In the genomic region with DNA sequence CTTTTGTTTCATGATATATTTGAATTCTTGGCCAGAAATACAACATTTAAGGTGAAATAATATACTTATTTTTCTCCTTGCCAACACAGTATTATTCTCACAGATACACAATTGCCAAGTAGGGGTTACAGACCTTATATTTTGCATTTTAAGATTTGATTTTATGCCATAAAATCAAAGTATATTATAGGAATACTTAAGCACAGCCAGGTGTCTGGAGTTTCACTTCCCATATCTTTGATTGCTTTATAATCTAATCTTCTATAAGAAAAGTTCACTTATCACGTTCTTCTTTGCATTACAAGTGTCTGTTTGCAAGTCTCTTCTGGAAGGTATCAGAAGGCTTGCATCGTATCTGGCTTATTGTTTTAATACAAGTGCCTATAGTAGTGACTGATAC, we compare ENCODE assay signal across 30 cellular contexts.
"Had no signal": no experiment of that assay in that cellular context is flagged by ENCODE, and none has a peak within 500 bp of the region (broad histone marks: within the 10 kb centered on the region; RNA-seq: fewer than 3 reads in every experiment).

No MANE protein-coding gene starts in this region.

- H3K27ac Mint-ChIP-seq: activated CD4-positive, alpha-beta memory T cell treated with anti-CD3 and anti-CD28 coated beads for 36 hours; activated CD4-positive, alpha-beta T cell treated with anti-CD3 and anti-CD28 coated beads for 36 hours; activated CD4-positive, alpha-beta T cell treated with anti-CD3 and anti-CD28 coated beads, Interleukin-2, amount 10 ng/mL, durations not matched to agents 24 days and 14 days; activated CD8-positive, alpha-beta memory T cell treated with anti-CD3 and anti-CD28 coated beads, Interleukin-2, amount 10 ng/mL, durations not matched to agents 7 days and 5 days; activated CD8-positive, alpha-beta T cell treated with anti-CD3 and anti-CD28 coated beads, Interleukin-2, amount 10 ng/mL, durations not matched to agents 7 days and 5 days; activated naive CD4-positive, alpha-beta T cell treated with anti-CD3 and anti-CD28 coated beads, Interleukin-2, amount 10 ng/mL, durations not matched to agents 7 days and 5 days; activated naive CD4-positive, alpha-beta T cell treated with anti-CD3 and anti-CD28 coated beads, Interleukin-2, amount 50 U/mL, for 72 hours; activated naive CD8-positive, alpha-beta T cell treated with anti-CD3 and anti-CD28 coated beads, Interleukin-2, amount 10 ng/mL, durations not matched to agents 7 days and 5 days; activated T-helper 1 cell treated with anti-CD3 and anti-CD28 coated beads, Interleukin-12 subunit alpha, Interleukin-12 subunit beta, Interleukin-2, Interleukin-4 antibody, amounts not matched to agents 30 ng/mL and 10 ng/mL and 1 ng/mL, durations not matched to agents 14 hours and 24 hours and 36 hours; activated T-helper 2 cell treated with anti-CD3 and anti-CD28 coated beads, Interferon-gamma antibody, Interleukin-2, Interleukin-4, amounts not matched to agents 10 μg/mL and 5 μg/mL and 100 μg/mL, durations not matched to agents 14 hours and 24 hours and 36 hours had no signal

- DNase-seq: activated CD4-positive, alpha-beta memory T cell treated with anti-CD3 and anti-CD28 coated beads for 36 hours; activated CD4-positive, alpha-beta T cell treated with anti-CD3 and anti-CD28 coated beads for 36 hours; activated CD4-positive, alpha-beta T cell treated with anti-CD3 and anti-CD28 coated beads, Interleukin-2, amount 10 ng/mL, durations not matched to agents 24 days and 14 days; activated CD4-positive, CD25-positive, alpha-beta regulatory T cell; activated CD4-positive, CD25-positive, alpha-beta regulatory T cell treated with anti-CD3 and anti-CD28 coated beads, Interleukin-2, amount 50 U/mL, for 72 hours; activated CD8-positive, alpha-beta memory T cell treated with anti-CD3 and anti-CD28 coated beads, Interleukin-2, amount 10 ng/mL, durations not matched to agents 7 days and 5 days; activated CD8-positive, alpha-beta memory T cell treated with anti-CD3 and anti-CD28 coated beads, Interleukin-2, amount 50 U/mL, for 4 hours; activated CD8-positive, alpha-beta T cell treated with anti-CD3 and anti-CD28 coated beads, Interleukin-2, amount 10 ng/mL, durations not matched to agents 7 days and 5 days; activated effector memory CD4-positive, alpha-beta T cell treated with anti-CD3 and anti-CD28 coated beads, Interleukin-2, amount 50 U/mL, for 16 hours; activated naive CD4-positive, alpha-beta T cell; activated naive CD4-positive, alpha-beta T cell treated with anti-CD3 and anti-CD28 coated beads, Interleukin-2, amount 10 ng/mL, durations not matched to agents 7 days and 5 days; activated naive CD8-positive, alpha-beta T cell treated with anti-CD3 and anti-CD28 coated beads, Interleukin-2, amount 10 ng/mL, durations not matched to agents 7 days and 5 days; activated T-cell treated with anti-CD3 and anti-CD28 coated beads, Interleukin-2, amount 50 U/mL, for 1 hour; activated T-cell treated with anti-CD3 and anti-CD28 coated beads, Interleukin-2, amount 50 U/mL, for 48 hours; amniotic stem cell; aorta; body of pancreas; caudate nucleus; colonic mucosa; effector CD8-positive, alpha-beta T cell; esophagus squamous epithelium; foreskin melanocyte; head of caudate nucleus; hippocampal formation; T-helper 2 cell had no signal

- H3K27me3 ChIP-seq: body of pancreas, colonic mucosa, esophagus squamous epithelium had no signal

- ATAC-seq: activated CD4-positive, alpha-beta T cell treated with anti-CD3 and anti-CD28 coated beads for 36 hours; activated CD8-positive, alpha-beta memory T cell treated with anti-CD3 and anti-CD28 coated beads, Interleukin-2, amount 10 ng/mL, durations not matched to agents 7 days and 5 days; activated CD8-positive, alpha-beta T cell treated with anti-CD3 and anti-CD28 coated beads, Interleukin-2, amount 10 ng/mL, durations not matched to agents 7 days and 5 days; activated naive CD4-positive, alpha-beta T cell treated with anti-CD3 and anti-CD28 coated beads, Interleukin-2, amount 50 U/mL, for 72 hours; body of pancreas had no signal

- H3K27ac ChIP-seq: body of pancreas, colonic mucosa, esophagus squamous epithelium had no signal

- H3K4me1 ChIP-seq: body of pancreas, colonic mucosa, esophagus squamous epithelium had no signal

- H3K9me3 Mint-ChIP-seq: activated CD4-positive, alpha-beta memory T cell treated with anti-CD3 and anti-CD28 coated beads for 36 hours; activated CD4-positive, alpha-beta T cell treated with anti-CD3 and anti-CD28 coated beads, Interleukin-2, amount 10 ng/mL, durations not matched to agents 24 days and 14 days; activated naive CD4-positive, alpha-beta T cell treated with anti-CD3 and anti-CD28 coated beads, Interleukin-2, amount 10 ng/mL, durations not matched to agents 7 days and 5 days; activated naive CD4-positive, alpha-beta T cell treated with anti-CD3 and anti-CD28 coated beads, Interleukin-2, amount 50 U/mL, for 72 hours; activated naive CD8-positive, alpha-beta T cell treated with anti-CD3 and anti-CD28 coated beads, Interleukin-2, amount 10 ng/mL, durations not matched to agents 7 days and 5 days; activated T-helper 1 cell treated with anti-CD3 and anti-CD28 coated beads, Interleukin-12 subunit alpha, Interleukin-12 subunit beta, Interleukin-2, Interleukin-4 antibody, amounts not matched to agents 30 ng/mL and 10 ng/mL and 1 ng/mL, durations not matched to agents 14 hours and 24 hours and 36 hours; activated T-helper 2 cell treated with anti-CD3 and anti-CD28 coated beads, Interferon-gamma antibody, Interleukin-2, Interleukin-4, amounts not matched to agents 10 μg/mL and 5 μg/mL and 100 μg/mL, durations not matched to agents 14 hours and 24 hours and 36 hours had no signal

- H3K27me3 Mint-ChIP-seq: activated CD4-positive, alpha-beta memory T cell treated with anti-CD3 and anti-CD28 coated beads for 36 hours; activated CD4-positive, alpha-beta T cell treated with anti-CD3 and anti-CD28 coated beads, Interleukin-2, amount 10 ng/mL, durations not matched to agents 24 days and 14 days; activated CD8-positive, alpha-beta memory T cell treated with anti-CD3 and anti-CD28 coated beads, Interleukin-2, amount 10 ng/mL, durations not matched to agents 7 days and 5 days; activated naive CD4-positive, alpha-beta T cell treated with anti-CD3 and anti-CD28 coated beads, Interleukin-2, amount 10 ng/mL, durations not matched to agents 7 days and 5 days; activated naive CD8-positive, alpha-beta T cell treated with anti-CD3 and anti-CD28 coated beads, Interleukin-2, amount 10 ng/mL, durations not matched to agents 7 days and 5 days had no signal

- H3K4me1 Mint-ChIP-seq: activated CD4-positive, alpha-beta T cell treated with anti-CD3 and anti-CD28 coated beads for 36 hours; activated CD4-positive, alpha-beta T cell treated with anti-CD3 and anti-CD28 coated beads, Interleukin-2, amount 10 ng/mL, durations not matched to agents 24 days and 14 days; activated CD8-positive, alpha-beta memory T cell treated with anti-CD3 and anti-CD28 coated beads, Interleukin-2, amount 10 ng/mL, durations not matched to agents 7 days and 5 days; activated naive CD4-positive, alpha-beta T cell treated with anti-CD3 and anti-CD28 coated beads, Interleukin-2, amount 10 ng/mL, durations not matched to agents 7 days and 5 days; activated naive CD8-positive, alpha-beta T cell treated with anti-CD3 and anti-CD28 coated beads, Interleukin-2, amount 10 ng/mL, durations not matched to agents 7 days and 5 days had no signal

- H3K9me3 ChIP-seq: body of pancreas, colonic mucosa, esophagus squamous epithelium had no signal

- FAIRE-seq: endometrium, endothelial cell of umbilical vein had no signal

- H3K4me3 Mint-ChIP-seq: activated CD4-positive, alpha-beta memory T cell treated with anti-CD3 and anti-CD28 coated beads for 36 hours; activated CD4-positive, alpha-beta T cell treated with anti-CD3 and anti-CD28 coated beads for 36 hours; activated CD4-positive, alpha-beta T cell treated with anti-CD3 and anti-CD28 coated beads, Interleukin-2, amount 10 ng/mL, durations not matched to agents 24 days and 14 days; activated CD8-positive, alpha-beta memory T cell treated with anti-CD3 and anti-CD28 coated beads, Interleukin-2, amount 10 ng/mL, durations not matched to agents 7 days and 5 days; activated CD8-positive, alpha-beta T cell treated with anti-CD3 and anti-CD28 coated beads, Interleukin-2, amount 10 ng/mL, durations not matched to agents 7 days and 5 days; activated naive CD4-positive, alpha-beta T cell treated with anti-CD3 and anti-CD28 coated beads, Interleukin-2, amount 10 ng/mL, durations not matched to agents 7 days and 5 days; activated naive CD8-positive, alpha-beta T cell treated with anti-CD3 and anti-CD28 coated beads, Interleukin-2, amount 10 ng/mL, durations not matched to agents 7 days and 5 days; activated T-helper 1 cell treated with anti-CD3 and anti-CD28 coated beads, Interleukin-12 subunit alpha, Interleukin-12 subunit beta, Interleukin-2, Interleukin-4 antibody, amounts not matched to agents 30 ng/mL and 10 ng/mL and 1 ng/mL, durations not matched to agents 14 hours and 24 hours and 36 hours had no signal

- H3K36me3 Mint-ChIP-seq: activated CD4-positive, alpha-beta memory T cell treated with anti-CD3 and anti-CD28 coated beads for 36 hours; activated CD8-positive, alpha-beta memory T cell treated with anti-CD3 and anti-CD28 coated beads, Interleukin-2, amount 10 ng/mL, durations not matched to agents 7 days and 5 days; activated naive CD4-positive, alpha-beta T cell treated with anti-CD3 and anti-CD28 coated beads, Interleukin-2, amount 10 ng/mL, durations not matched to agents 7 days and 5 days; activated naive CD4-positive, alpha-beta T cell treated with anti-CD3 and anti-CD28 coated beads, Interleukin-2, amount 50 U/mL, for 72 hours; activated naive CD8-positive, alpha-beta T cell treated with anti-CD3 and anti-CD28 coated beads, Interleukin-2, amount 10 ng/mL, durations not matched to agents 7 days and 5 days had no signal

- H3K36me3 ChIP-seq: colonic mucosa, esophagus squamous epithelium had no signal

- H3K4me3 ChIP-seq: body of pancreas, colonic mucosa, esophagus squamous epithelium had no signal
